Comparison of ENCODE assay signal across 1 cellular context in genomic region chr1:214591918-214592317, GRCh38. TPM values are rescaled to one million over a fixed set of nuclear protein-coding genes. Genes with fewer than 3 reads are reported as not detected.
"Had no signal": no experiment of that assay in that cellular context is flagged by ENCODE, and none has a peak within 500 bp of the region (broad histone marks: within the 10 kb centered on the region; RNA-seq: fewer than 3 reads in every experiment).

No MANE protein-coding gene starts in this region.

RNA-seq across cellular contexts. Expression of gene PTPN14, which starts 40.5 kb away (rescaled TPM):
- total RNA-seq: OCI-LY7 had no signal
